ENCODE assay signal across 1 cellular context in the genomic region with DNA sequence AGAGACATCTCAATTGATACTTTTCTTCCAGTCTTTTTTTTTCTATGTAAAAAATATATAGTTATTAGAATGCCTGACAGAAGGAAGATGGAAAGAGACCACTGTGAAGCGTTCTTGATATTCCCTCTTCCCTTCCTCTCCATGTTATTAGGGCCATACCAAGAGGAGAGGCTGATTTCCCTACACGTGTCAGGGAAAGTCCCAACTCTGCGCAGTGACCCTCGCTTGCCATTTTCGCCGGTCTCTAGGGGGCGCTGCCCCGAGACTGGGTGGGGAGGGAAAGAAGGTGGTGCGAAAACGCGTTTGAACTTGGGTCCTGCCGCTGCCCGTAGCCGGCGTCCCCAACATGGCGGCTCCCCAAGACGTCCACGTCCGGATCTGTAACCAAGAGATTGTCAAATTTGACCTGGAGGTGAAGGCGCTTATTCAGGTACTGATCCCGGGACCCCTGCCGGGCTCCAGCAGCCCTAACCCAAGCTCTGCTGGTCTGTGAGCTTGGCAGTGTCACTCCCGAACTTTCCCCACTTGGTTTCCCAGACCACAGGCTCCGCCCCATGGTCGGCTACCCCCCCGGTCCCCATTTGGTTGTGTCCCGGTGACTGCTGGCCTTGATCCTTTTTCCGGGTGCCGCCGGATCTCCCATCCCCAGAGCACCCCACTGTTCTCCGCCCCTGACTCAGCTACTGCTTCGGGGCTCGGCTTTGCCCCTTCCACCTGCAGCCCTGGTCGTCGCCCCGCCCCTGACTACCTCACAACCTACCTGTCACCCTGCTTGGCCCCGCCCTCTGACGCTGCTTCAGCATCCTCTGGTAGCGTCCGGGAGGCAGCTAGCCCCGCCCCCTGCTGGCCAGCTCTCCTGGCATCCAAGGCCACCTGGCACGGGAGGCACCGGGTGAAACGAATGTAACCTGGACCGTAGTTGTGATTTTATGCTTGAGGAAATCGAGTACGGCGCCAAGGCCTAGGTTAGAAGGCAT.
TF ChIP-seq lines count a peak whose summit lies in the region.

A gene with protein sequence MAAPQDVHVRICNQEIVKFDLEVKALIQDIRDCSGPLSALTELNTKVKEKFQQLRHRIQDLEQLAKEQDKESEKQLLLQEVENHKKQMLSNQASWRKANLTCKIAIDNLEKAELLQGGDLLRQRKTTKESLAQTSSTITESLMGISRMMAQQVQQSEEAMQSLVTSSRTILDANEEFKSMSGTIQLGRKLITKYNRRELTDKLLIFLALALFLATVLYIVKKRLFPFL (plus strand): TSS at position 332 of the 977 bp plus-strand sequence. CDS start 15 bp downstream, at position 347.

TF ChIP-seq in HepG2, 621 proteins besides CTCF, POLR2A, EP300 and RAD21 (continued from another document):
- TF ChIP-seq, protein P1, sequence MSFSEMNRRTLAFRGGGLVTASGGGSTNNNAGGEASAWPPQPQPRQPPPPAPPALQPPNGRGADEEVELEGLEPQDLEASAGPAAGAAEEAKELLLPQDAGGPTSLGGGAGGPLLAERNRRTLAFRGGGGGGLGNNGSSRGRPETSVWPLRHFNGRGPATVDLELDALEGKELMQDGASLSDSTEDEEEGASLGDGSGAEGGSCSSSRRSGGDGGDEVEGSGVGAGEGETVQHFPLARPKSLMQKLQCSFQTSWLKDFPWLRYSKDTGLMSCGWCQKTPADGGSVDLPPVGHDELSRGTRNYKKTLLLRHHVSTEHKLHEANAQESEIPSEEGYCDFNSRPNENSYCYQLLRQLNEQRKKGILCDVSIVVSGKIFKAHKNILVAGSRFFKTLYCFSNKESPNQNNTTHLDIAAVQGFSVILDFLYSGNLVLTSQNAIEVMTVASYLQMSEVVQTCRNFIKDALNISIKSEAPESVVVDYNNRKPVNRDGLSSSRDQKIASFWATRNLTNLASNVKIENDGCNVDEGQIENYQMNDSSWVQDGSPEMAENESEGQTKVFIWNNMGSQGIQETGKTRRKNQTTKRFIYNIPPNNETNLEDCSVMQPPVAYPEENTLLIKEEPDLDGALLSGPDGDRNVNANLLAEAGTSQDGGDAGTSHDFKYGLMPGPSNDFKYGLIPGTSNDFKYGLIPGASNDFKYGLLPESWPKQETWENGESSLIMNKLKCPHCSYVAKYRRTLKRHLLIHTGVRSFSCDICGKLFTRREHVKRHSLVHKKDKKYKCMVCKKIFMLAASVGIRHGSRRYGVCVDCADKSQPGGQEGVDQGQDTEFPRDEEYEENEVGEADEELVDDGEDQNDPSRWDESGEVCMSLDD (CRISPR knock-in tag; IDR thresholded peaks at IDR 0.05; ENCODE audit: borderline replicate concordance): no peak
- TF ChIP-seq ZZZ3 (CRISPR knock-in tag; IDR thresholded peaks at IDR 0.05; ENCODE audit: borderline replicate concordance): no peak; the same call in 1 of the 2 replicates
- TF ChIP-seq, protein P2, sequence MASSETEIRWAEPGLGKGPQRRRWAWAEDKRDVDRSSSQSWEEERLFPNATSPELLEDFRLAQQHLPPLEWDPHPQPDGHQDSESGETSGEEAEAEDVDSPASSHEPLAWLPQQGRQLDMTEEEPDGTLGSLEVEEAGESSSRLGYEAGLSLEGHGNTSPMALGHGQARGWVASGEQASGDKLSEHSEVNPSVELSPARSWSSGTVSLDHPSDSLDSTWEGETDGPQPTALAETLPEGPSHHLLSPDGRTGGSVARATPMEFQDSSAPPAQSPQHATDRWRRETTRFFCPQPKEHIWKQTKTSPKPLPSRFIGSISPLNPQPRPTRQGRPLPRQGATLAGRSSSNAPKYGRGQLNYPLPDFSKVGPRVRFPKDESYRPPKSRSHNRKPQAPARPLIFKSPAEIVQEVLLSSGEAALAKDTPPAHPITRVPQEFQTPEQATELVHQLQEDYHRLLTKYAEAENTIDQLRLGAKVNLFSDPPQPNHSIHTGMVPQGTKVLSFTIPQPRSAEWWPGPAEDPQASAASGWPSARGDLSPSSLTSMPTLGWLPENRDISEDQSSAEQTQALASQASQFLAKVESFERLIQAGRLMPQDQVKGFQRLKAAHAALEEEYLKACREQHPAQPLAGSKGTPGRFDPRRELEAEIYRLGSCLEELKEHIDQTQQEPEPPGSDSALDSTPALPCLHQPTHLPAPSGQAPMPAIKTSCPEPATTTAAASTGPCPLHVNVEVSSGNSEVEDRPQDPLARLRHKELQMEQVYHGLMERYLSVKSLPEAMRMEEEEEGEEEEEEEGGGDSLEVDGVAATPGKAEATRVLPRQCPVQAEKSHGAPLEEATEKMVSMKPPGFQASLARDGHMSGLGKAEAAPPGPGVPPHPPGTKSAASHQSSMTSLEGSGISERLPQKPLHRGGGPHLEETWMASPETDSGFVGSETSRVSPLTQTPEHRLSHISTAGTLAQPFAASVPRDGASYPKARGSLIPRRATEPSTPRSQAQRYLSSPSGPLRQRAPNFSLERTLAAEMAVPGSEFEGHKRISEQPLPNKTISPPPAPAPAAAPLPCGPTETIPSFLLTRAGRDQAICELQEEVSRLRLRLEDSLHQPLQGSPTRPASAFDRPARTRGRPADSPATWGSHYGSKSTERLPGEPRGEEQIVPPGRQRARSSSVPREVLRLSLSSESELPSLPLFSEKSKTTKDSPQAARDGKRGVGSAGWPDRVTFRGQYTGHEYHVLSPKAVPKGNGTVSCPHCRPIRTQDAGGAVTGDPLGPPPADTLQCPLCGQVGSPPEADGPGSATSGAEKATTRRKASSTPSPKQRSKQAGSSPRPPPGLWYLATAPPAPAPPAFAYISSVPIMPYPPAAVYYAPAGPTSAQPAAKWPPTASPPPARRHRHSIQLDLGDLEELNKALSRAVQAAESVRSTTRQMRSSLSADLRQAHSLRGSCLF (CRISPR knock-in tag; IDR thresholded peaks at IDR 0.05; ENCODE audit: borderline replicate concordance): no peak
- TF ChIP-seq MED8 (CRISPR knock-in tag; IDR thresholded peaks at IDR 0.05; ENCODE audit: insufficient replicate concordance): no peak
- TF ChIP-seq ZNF530 (CRISPR knock-in tag; IDR thresholded peaks at IDR 0.05; ENCODE audit: low read depth): no peak
- TF ChIP-seq ZNF350 (CRISPR knock-in tag; IDR thresholded peaks at IDR 0.05; ENCODE audit: borderline replicate concordance, low read depth): peak; percentile 94
- TF ChIP-seq PHF21A (CRISPR knock-in tag; IDR thresholded peaks at IDR 0.05): peak; percentile 66; the same call in 1 of the 2 replicates
- TF ChIP-seq ZNF430 (CRISPR knock-in tag; IDR thresholded peaks at IDR 0.05): peak; percentile 77; the same call in 1 of the 2 replicates
- no peak; the same call in 1 of the 2 replicates for TF ChIP-seq SRY (CRISPR knock-in tag; IDR thresholded peaks at IDR 0.05)
- TF ChIP-seq ZNF251 (CRISPR knock-in tag; IDR thresholded peaks at IDR 0.05): no peak
- peak; percentile 84 for TF ChIP-seq ZNF331 (CRISPR knock-in tag; IDR thresholded peaks at IDR 0.05)
TF ChIP-seq in HepG2: peak in this region for 276.
